In the genomic region with DNA sequence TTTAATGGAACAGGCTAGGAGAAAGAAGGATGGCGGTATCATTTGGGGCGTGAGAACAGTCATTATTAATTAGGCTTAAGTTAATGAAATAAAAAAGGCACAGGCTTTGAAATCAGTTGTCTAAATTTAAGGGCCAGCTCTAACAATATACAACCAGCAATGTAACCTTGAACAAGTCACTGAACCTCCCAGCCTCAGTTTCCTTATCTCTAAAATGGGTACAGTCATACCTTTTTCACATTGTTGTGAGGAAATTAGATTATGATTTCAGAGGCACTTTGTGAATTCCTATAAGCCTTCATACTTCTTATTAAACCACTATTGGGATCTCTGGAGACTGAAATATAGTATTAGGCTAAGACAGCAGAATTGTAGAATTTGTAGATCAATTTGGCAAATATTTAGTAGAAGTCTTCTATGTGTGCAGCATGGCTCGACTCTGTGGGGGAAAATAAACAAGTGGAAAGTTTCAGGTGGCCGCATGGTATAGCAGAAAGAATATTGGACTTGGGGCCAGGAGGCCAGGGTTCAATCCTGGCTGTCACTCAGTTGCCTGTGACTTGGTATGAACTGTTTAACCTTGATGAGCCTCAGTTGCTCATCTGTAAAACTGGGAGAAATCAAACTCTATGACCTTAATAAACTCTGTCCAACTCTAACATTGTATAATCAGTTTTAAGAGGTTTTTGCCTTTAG, we compare ENCODE assay signal across 8 cellular contexts.
DNase-seq lines count a peak whose midpoint lies in the region; TF ChIP-seq lines count a peak whose summit lies in the region.
"Had no signal": no experiment of that assay in that cellular context is flagged by ENCODE, and none has a peak within 500 bp of the region (broad histone marks: within the 10 kb centered on the region; RNA-seq: fewer than 3 reads in every experiment).

No MANE protein-coding gene starts in this region.

- WGBS in esophagus muscularis mucosa: 71% methylated on average over 4 of the region's 4 CpGs
- WGBS in smooth muscle cell (ENCODE audit: low lambda C conversion rate): 86% methylated on average over 4 of the region's 4 CpGs

- H2AFZ ChIP-seq in smooth muscle cell (ENCODE audit: low read depth): no peak overlapping the region

- TF ChIP-seq EP300 in esophagus muscularis mucosa (IDR thresholded peaks at IDR 0.05): no peak

- H3K9me3 ChIP-seq in DOHH2 (ENCODE audit: control insufficient read depth, insufficient read depth, low read length) (no peaks in the 10 kb centered on the region), Peyer's patch (no peaks in the 10 kb centered on the region), esophagus muscularis mucosa (no peaks in the 10 kb centered on the region), smooth muscle cell (replicated peaks; ENCODE audit: low read depth) (no peaks in the 10 kb centered on the region)

- TF ChIP-seq CTCF in DOHH2 (IDR thresholded peaks at IDR 0.05; ENCODE audit: low read depth, low read length, poor library complexity, severe bottlenecking) (no peak), Peyer's patch (IDR thresholded peaks at IDR 0.05) (no peak), esophagus muscularis mucosa (IDR thresholded peaks at IDR 0.05) (no peak), smooth muscle cell (IDR thresholded peaks at IDR 0.05; ENCODE audit: borderline replicate concordance, insufficient read depth, poor library complexity, severe bottlenecking) (no peak)

- H3K4me1 ChIP-seq in DOHH2 (ENCODE audit: control insufficient read depth, low read length): peaks cover 47% of the 10 kb centered on the region
- peaks cover 0 to 67% (median 13%) of the 10 kb centered on the region in 4 donors for H3K4me1 ChIP-seq in Peyer's patch
- H3K4me1 ChIP-seq in esophagus muscularis mucosa: peaks cover 38 to 100% (median 97%) of the 10 kb centered on the region in 4 donors
- peaks cover 34% of the 10 kb centered on the region for H3K4me1 ChIP-seq in smooth muscle cell (ENCODE audit: low read depth)

- H3K27ac ChIP-seq in DOHH2 (ENCODE audit: low read depth, low read length) (no peak overlapping the region), Peyer's patch (peak overlapping the region; percentile 52 to 81 (median 70)), esophagus muscularis mucosa (replicated peaks in 1 of 4) (peak overlapping the region; percentile 88 to 94 (median 92)), smooth muscle cell (ENCODE audit: low read depth) (peak overlapping the region; percentile 81)

- intact Hi-C loops in esophagus muscularis mucosa (cut with DNase I): no loop called here

- no peak for TF ChIP-seq POLR2A in Peyer's patch (IDR thresholded peaks at IDR 0.05)
- TF ChIP-seq POLR2A in esophagus muscularis mucosa (IDR thresholded peaks at IDR 0.05; ENCODE audit: low read depth): no peak

- H3K4me3 ChIP-seq in DOHH2 (ENCODE audit: low read length) (peak overlapping the region; percentile 50), Peyer's patch (no peak overlapping the region), esophagus muscularis mucosa (no peak overlapping the region), smooth muscle cell (no peak overlapping the region)

- H4K20me1 ChIP-seq in DOHH2 (ENCODE audit: control insufficient read depth, insufficient read depth, low read depth, low read length) (no peaks in the 10 kb centered on the region), smooth muscle cell (ENCODE audit: low read depth) (no peaks in the 10 kb centered on the region)

- no peak overlapping the region for H3K9ac ChIP-seq in smooth muscle cell (ENCODE audit: low read depth)

- peaks cover 6% of the 10 kb centered on the region; the same call in 1 of the 2 replicates for H3F3A ChIP-seq in DOHH2 (ENCODE audit: control insufficient read depth, insufficient read depth)
- H3F3A ChIP-seq in smooth muscle cell (ENCODE audit: low read depth): peaks cover 42% of the 10 kb centered on the region

- no peaks in the 10 kb centered on the region for H3K9me2 ChIP-seq in DOHH2 (replicated peaks; ENCODE audit: control insufficient read depth, low read length)

- peak overlapping the region; percentile 71 for H3K4me2 ChIP-seq in DOHH2 (ENCODE audit: low read length)
- peak overlapping the region; percentile 76 for H3K4me2 ChIP-seq in smooth muscle cell

- no peaks in the 10 kb centered on the region for H3K27me3 ChIP-seq in DOHH2 (ENCODE audit: control insufficient read depth, low read length)
- H3K27me3 ChIP-seq in Peyer's patch: no peaks in the 10 kb centered on the region
- no peaks in the 10 kb centered on the region for H3K27me3 ChIP-seq in esophagus muscularis mucosa
- no peaks in the 10 kb centered on the region for H3K27me3 ChIP-seq in smooth muscle cell (ENCODE audit: low read depth)

- no peak for DNase-seq in Peyer's patch
- DNase-seq in esophagus muscularis mucosa (ENCODE audit: extremely low spot score): no peak
- DNase-seq in smooth muscle cell (lab: John Stamatoyannopoulos, UW; ENCODE audit: unreplicated experiment): no peak
- no peak for DNase-seq in NCI-H226
- no peak for DNase-seq in stimulated activated CD4-positive, alpha-beta T cell treated with anti-CD3 and anti-CD28 coated beads, Interleukin-2, amount 100 ng/mL, for 48 hours
- DNase-seq in effector CD4-positive, alpha-beta T cell: no peak
- DNase-seq: DMS53 had no signal

- H3K36me3 ChIP-seq in DOHH2 (ENCODE audit: control insufficient read depth, low read length) (no peaks in the 10 kb centered on the region), Peyer's patch (no peaks in the 10 kb centered on the region), esophagus muscularis mucosa (peaks cover 0 to 4% (median 0%) of the 10 kb centered on the region in 4 donors), smooth muscle cell (ENCODE audit: low read depth) (no peaks in the 10 kb centered on the region)

- H3K79me2 ChIP-seq in DOHH2 (ENCODE audit: control insufficient read depth, low read length): no peaks in the 10 kb centered on the region
- H3K79me2 ChIP-seq in smooth muscle cell (ENCODE audit: low read depth): peaks cover 58% of the 10 kb centered on the region
